8 cellular contexts compared by ENCODE assay signal in the genomic region with DNA sequence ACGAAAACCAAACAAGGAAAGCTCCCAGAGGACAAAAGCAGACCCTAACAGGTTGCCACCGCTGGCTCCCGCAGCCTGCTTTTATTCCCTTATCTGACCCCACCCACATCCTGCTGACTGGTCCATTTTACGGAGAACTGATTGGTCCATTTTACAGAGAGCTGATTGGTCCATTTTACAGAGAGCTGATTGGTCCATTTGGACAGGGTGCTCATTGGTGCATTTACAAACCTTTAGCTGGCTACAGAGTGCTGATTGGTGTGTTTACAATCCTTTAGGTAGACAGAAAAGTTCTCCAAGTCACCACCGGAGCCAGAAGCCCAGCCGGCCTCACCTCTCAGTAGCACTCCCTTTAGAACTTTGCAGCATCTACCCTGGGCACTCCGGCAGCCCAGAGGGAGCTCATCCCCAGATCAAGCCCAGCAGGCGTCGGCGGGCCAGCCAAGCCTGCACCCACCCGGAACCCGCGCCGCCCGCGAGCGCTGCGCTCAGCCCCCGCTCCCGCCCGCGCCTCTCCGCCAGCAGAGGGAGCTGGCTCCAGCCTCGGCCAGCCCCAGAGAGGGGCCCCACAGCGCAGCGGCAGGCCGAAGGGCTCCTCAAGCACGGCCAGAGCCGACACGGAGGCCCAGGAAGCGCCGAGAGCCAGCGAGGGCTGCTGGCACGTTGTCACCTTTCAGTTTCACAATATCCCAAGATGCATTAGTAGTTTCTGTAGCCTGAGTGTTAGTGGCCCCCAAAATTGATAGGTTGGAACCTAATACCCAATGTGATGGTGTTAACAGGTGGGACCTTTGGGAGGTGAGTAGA. TPM values are rescaled to one million over a fixed set of nuclear protein-coding genes. Genes with fewer than 3 reads are reported as not detected.
A peak's percentile ranks its signal among the peaks of the same experiment; 100 is the strongest.
DNase-seq lines count a peak whose midpoint lies in the region; ATAC-seq, FAIRE-seq and TF ChIP-seq lines count a peak whose summit lies in the region.

No MANE protein-coding gene starts in this region.

- H3K9me3 ChIP-seq in Peyer's patch, result no peaks in the 10 kb centered on the region

- H3K4me1 ChIP-seq in Peyer's patch, result peaks cover under 1 to 7% (median 4%) of the 10 kb centered on the region in 4 donors

- peak overlapping the region in 3 of 4 donors; percentile 16 to 28 (median 17) for H3K4me3 ChIP-seq in Peyer's patch

- no peaks in the 10 kb centered on the region for H3K36me3 ChIP-seq in Peyer's patch

- intact Hi-C loops in left ventricle myocardium superior (cut with micrococcal nuclease), result no loop called here

- TF ChIP-seq POLR2A in Peyer's patch (IDR thresholded peaks at IDR 0.05), result no peak

- H3K27me3 ChIP-seq in Peyer's patch, result no peaks in the 10 kb centered on the region

- no peak overlapping the region for H3K27ac ChIP-seq in Peyer's patch

- FAIRE-seq in RCC 7860 (lab: Jason Lieb, UNC), result no peak

- peak; percentile 58 to 78 (median 68) for DNase-seq in Peyer's patch
- peak; percentile 43 for DNase-seq in activated gamma-delta T cell treated with anti-CD3 and anti-CD28 coated beads, Interleukin-2, amount 50 U/mL, for 16 hours (ENCODE audit: low read depth)
- DNase-seq in left ventricle myocardium superior, result peak; percentile 78
- peak; percentile 63 for DNase-seq in stimulated activated CD4-positive, alpha-beta T cell treated with anti-CD3 and anti-CD28 coated beads, Interleukin-15, amount 100 ng/mL, for 24 hours
- DNase-seq in RCC 7860 (ENCODE audit: low spot score), result no peak

- TF ChIP-seq CTCF in GM12873 (IDR thresholded peaks at IDR 0.05; ENCODE audit: insufficient read depth, low read depth, low read length, missing control alignments), result peak; percentile 67
- peak; percentile 62 to 88 (median 80) for TF ChIP-seq CTCF in Peyer's patch (IDR thresholded peaks at IDR 0.05)

- ATAC-seq in HG02571 (IDR thresholded peaks at IDR 0.05; ENCODE audit: unreplicated experiment) (peak; percentile 66), left ventricle myocardium superior (peak; percentile 84), HG03097 (IDR thresholded peaks at IDR 0.05; ENCODE audit: low FRiP score, unreplicated experiment) (no peak)

RNA-seq across cellular contexts. Expression of a gene that starts 35.3 kb away (rescaled TPM):
- 100 to 1,000 TPM; 115 to 209 (median 143) TPM for total RNA-seq in Peyer's patch
- total RNA-seq in left ventricle myocardium superior, result 31.5 TPM
